Comparison of ENCODE assay signal across 35 cellular contexts in genomic region chr16:20388854-20389253, GRCh38. TPM values are rescaled to one million over a fixed set of nuclear protein-coding genes. Genes with fewer than 3 reads are reported as not detected.
"Had no signal": no experiment of that assay in that cellular context is flagged by ENCODE, and none has a peak within 500 bp of the region (broad histone marks: within the 10 kb centered on the region; RNA-seq: fewer than 3 reads in every experiment).

No MANE protein-coding gene starts in this region.

- H3K4me1 Mint-ChIP-seq: immature natural killer cell, mesothelial cell of epicardium had no signal

- H3K9me3 ChIP-seq: colonic mucosa, esophagus squamous epithelium, gastrocnemius medialis, heart right ventricle, left ventricle myocardium inferior, lower lobe of right lung, mucosa of descending colon had no signal

- DNase-seq: colonic mucosa; cortex of kidney; effector CD8-positive, alpha-beta T cell; effector memory CD8-positive, alpha-beta T cell; endodermal cell; erythroblast; esophagus squamous epithelium; foreskin fibroblast; foreskin melanocyte; gastrocnemius medialis; glutamatergic neuron; head of caudate nucleus; heart right ventricle; hippocampal formation; immature natural killer cell; islet precursor cell; kidney; kidney glomerular epithelial cell; left colon; left ventricle myocardium inferior; lower lobe of right lung; mesenchymal stem cell; mucosa of descending colon had no signal

- H3K4me3 Mint-ChIP-seq: dendritic cell treated with granulocyte-macrophage colony-stimulating factor and Interleukin-4, amounts not matched to agents 40 ng/mL and 50 ng/mL, for 4 days; effector memory CD8-positive, alpha-beta T cell; endodermal cell; immature natural killer cell; mesothelial cell of epicardium had no signal

- H3K9me3 Mint-ChIP-seq: dendritic cell treated with granulocyte-macrophage colony-stimulating factor and Interleukin-4, amounts not matched to agents 40 ng/mL and 50 ng/mL, for 4 days; effector memory CD8-positive, alpha-beta T cell; endodermal cell; mesothelial cell of epicardium had no signal

- H3K36me3 ChIP-seq: colonic mucosa, esophagus squamous epithelium, gastrocnemius medialis, heart right ventricle, left ventricle myocardium inferior, lower lobe of right lung had no signal

- H3K27ac Mint-ChIP-seq: dendritic cell treated with granulocyte-macrophage colony-stimulating factor and Interleukin-4, amounts not matched to agents 40 ng/mL and 50 ng/mL, for 4 days; effector memory CD8-positive, alpha-beta T cell; endodermal cell; immature natural killer cell; mesothelial cell of epicardium had no signal

- H3K4me1 ChIP-seq: gastrocnemius medialis, left ventricle myocardium inferior, lower lobe of right lung had no signal

- H3K27me3 ChIP-seq: colonic mucosa, gastrocnemius medialis had no signal

- H3K4me3 ChIP-seq: colonic mucosa, esophagus squamous epithelium, gastrocnemius medialis, heart right ventricle, left ventricle myocardium inferior, lower lobe of right lung, mucosa of descending colon had no signal

- H3K36me3 Mint-ChIP-seq: immature natural killer cell, mesothelial cell of epicardium had no signal

- H3K27ac ChIP-seq: colonic mucosa, epithelial cell of prostate, esophagus squamous epithelium, gastrocnemius medialis, heart right ventricle, left ventricle myocardium inferior, lower lobe of right lung had no signal

- ATAC-seq: effector memory CD8-positive, alpha-beta T cell; esophagus mucosa; gastrocnemius medialis; heart right ventricle; left colon; left lobe of liver; lower lobe of right lung; mucosa of descending colon had no signal

RNA-seq across cellular contexts. Expression of gene PDILT, which starts 15.7 kb away (rescaled TPM):
- total RNA-seq: chondrocyte, colonic mucosa, dermis microvascular lymphatic vessel endothelial cell, endodermal cell, esophagus mucosa, esophagus squamous epithelium, gastrocnemius medialis, glomerular endothelial cell, heart right ventricle, kidney, left colon, left lobe of liver, left ventricle myocardium inferior, lower leg skin, lower lobe of right lung, lung microvascular endothelial cell, mesenteric fat pad, mesothelial cell of epicardium, mucosa of descending colon, myocyte had no signal
- polyA plus RNA-seq: heart right ventricle, immature natural killer cell had no signal

RNA-seq across cellular contexts. Expression of gene ACSM5, which starts 20.5 kb away (rescaled TPM):
- total RNA-seq: endodermal cell, glomerular endothelial cell, mesothelial cell of epicardium had no signal
- polyA plus RNA-seq: immature natural killer cell had no signal

RNA-seq across cellular contexts. Expression of gene UMOD, which starts 36.3 kb away (rescaled TPM):
- total RNA-seq: chondrocyte, colonic mucosa, dermis microvascular lymphatic vessel endothelial cell, endodermal cell, esophagus mucosa, esophagus squamous epithelium, gastrocnemius medialis, glomerular endothelial cell, heart right ventricle, left colon, left lobe of liver, left ventricle myocardium inferior, lower leg skin, lower lobe of right lung, lung microvascular endothelial cell, mesenteric fat pad, mesothelial cell of epicardium, mucosa of descending colon, myocyte had no signal
- polyA plus RNA-seq: heart right ventricle, immature natural killer cell had no signal
